14 cellular contexts compared by ENCODE assay signal in genomic region chr16:77896357-77896972, GRCh38.
DNase-seq lines count a peak whose midpoint lies in the region; FAIRE-seq and TF ChIP-seq lines count a peak whose summit lies in the region.
"Had no signal": no experiment of that assay in that cellular context is flagged by ENCODE, and none has a peak within 500 bp of the region (broad histone marks: within the 10 kb centered on the region; RNA-seq: fewer than 3 reads in every experiment).

No MANE protein-coding gene starts in this region.

- TF ChIP-seq POLR2A in GM12892 (IDR thresholded peaks at IDR 0.05; ENCODE audit: low read depth, low read length), result no peak

- H3K27me3 Mint-ChIP-seq in HFFc6 (ENCODE audit: insufficient read depth), result peaks cover 4% of the 10 kb centered on the region

- peaks cover 6% of the 10 kb centered on the region; the same call in 1 of the 2 replicates for H3K36me3 Mint-ChIP-seq in HFFc6 (ENCODE audit: low read depth)

- H3K27ac Mint-ChIP-seq in HFFc6, result no peak overlapping the region
- H3K27ac Mint-ChIP-seq: progenitor cell of endocrine pancreas had no signal

- TF ChIP-seq CTCF in HFFc6 (IDR thresholded peaks at IDR 0.05), result no peak

- no peaks in the 10 kb centered on the region for H3K4me1 Mint-ChIP-seq in HFFc6 (ENCODE audit: low read depth)

- H3K9me3 Mint-ChIP-seq in HFFc6, result peaks cover 40% of the 10 kb centered on the region

- no peak for FAIRE-seq in GM12892 (lab: Jason Lieb, UNC)

- DNase-seq in DMS79 (lab: John Stamatoyannopoulos, UW) (peak; percentile 63), NCI-H1417 treated with DMSO at 0.1 percent for 48 hours (lab: John Stamatoyannopoulos, UW) (peak; percentile 51), RPMI7951 (ENCODE audit: low read depth) (peak; percentile 85), iris pigment epithelial cell (ENCODE audit: low read depth) (peak; percentile 31), GM12892 (ENCODE audit: insufficient read length) (no peak), HFFc6 (no peak)
- no peak for DNase-seq in activated CD8-positive, alpha-beta memory T cell treated with anti-CD3 and anti-CD28 coated beads for 24 hours
- DNase-seq in stimulated activated CD8-positive, alpha-beta memory T cell treated with anti-CD3 and anti-CD28 coated beads, Interleukin-4, amount 100 ng/mL, for 48 hours, result no peak
- DNase-seq: activated naive CD4-positive, alpha-beta T cell; DMS53; GOT3; stimulated activated CD4-positive, alpha-beta T cell treated with anti-CD3 and anti-CD28 coated beads, Interleukin-4, amount 100 ng/mL, for 1 hour; stimulated activated naive CD8-positive, alpha-beta T cell treated with anti-CD3 and anti-CD28 coated beads, Interleukin-15, Interleukin-2, amounts not matched to agents 100 U/mL and 50 U/mL, for 24 hours had no signal

- H3K4me3 Mint-ChIP-seq in HFFc6, result no peak overlapping the region

Comparison
In these comparisons a context has a peak if more than half of its experiments do, and no peak if none do; other contexts are left out.
1. DNase-seq: peak in DMS79 (single experiment), NCI-H1417 treated with DMSO at 0.1 percent for 48 hours (single experiment), RPMI7951 (single experiment) and iris pigment epithelial cell (single experiment); none in activated CD8-positive, alpha-beta memory T cell treated with anti-CD3 and anti-CD28 coated beads for 24 hours (single experiment), GM12892 (single experiment), HFFc6 (single experiment) and stimulated activated CD8-positive, alpha-beta memory T cell treated with anti-CD3 and anti-CD28 coated beads, Interleukin-4, amount 100 ng/mL, for 48 hours (single experiment).